ENCODE assay signal across 20 cellular contexts in the genomic region with DNA sequence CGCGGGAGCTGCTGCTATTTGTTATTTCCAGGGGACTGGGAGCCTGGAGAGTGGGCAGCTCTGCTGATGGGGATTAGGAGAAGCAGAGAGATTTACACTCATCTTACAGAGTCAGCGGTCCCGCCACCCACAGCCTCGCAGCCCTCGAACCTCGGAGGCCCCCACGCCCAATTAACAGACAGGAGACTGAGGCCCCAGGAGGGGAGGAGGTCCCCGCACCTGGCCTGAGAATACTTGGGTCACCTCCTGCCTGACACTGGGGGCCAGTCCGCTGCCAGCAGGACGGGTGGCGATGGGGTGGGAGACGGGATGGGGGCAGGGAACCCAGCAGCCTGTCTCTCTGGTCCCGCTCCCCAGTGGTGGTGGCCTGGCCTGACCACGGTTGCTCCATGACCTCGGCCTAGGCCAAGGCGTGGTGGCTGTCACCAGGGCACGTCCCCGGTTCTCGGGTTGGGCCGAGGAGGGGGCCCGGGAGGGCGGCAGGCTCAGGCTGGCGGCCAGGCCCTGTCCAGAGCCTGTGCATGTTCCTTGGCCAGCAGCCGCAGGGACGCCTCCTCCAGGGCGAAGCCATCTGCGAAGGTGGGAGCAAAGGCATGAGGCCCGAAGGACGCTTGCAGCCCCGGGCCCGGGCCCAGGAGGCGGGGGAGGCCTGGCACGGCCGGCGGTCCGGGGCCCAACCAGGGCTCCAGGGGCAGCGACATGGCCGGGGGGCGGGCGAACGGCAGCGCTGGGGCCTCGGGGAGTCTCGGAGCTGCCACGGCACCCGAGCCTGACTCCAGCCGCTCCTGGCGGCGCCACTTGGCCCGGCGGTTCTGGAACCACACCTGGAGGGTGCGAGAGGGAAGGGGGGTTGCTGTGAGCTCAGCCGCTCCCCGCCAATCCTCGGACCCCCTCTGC. TPM values are rescaled to one million over a fixed set of nuclear protein-coding genes. Genes with fewer than 3 reads are reported as not detected.
"Had no signal": no experiment of that assay in that cellular context is flagged by ENCODE, and none has a peak within 500 bp of the region (broad histone marks: within the 10 kb centered on the region; RNA-seq: fewer than 3 reads in every experiment).

No MANE protein-coding gene starts in this region.

- ATAC-seq: activated CD4-positive, alpha-beta T cell treated with anti-CD3 and anti-CD28 coated beads for 36 hours; activated naive CD4-positive, alpha-beta T cell treated with anti-CD3 and anti-CD28 coated beads, Interleukin-2, amount 50 U/mL, for 72 hours; foreskin keratinocyte; left colon; lower lobe of right lung; stimulated activated effector memory CD8-positive, alpha-beta T cell treated with anti-CD3 and anti-CD28 coated beads, Interleukin-12 subunit alpha, Interleukin-12 subunit beta, amount 100 ng/mL, for 72 hours had no signal

- H3K4me1 ChIP-seq: foreskin keratinocyte, lower lobe of right lung, parathyroid adenoma, thyroid gland, uterus had no signal

- H3K27ac ChIP-seq: foreskin keratinocyte, lower lobe of right lung, neutrophil, parathyroid adenoma, thyroid gland had no signal

- H3K9ac ChIP-seq: parathyroid adenoma had no signal

- H3K36me3 ChIP-seq: uterus had no signal

- H3K4me3 ChIP-seq: lower lobe of right lung, thyroid gland, uterus had no signal

- H3K79me2 ChIP-seq: parathyroid adenoma had no signal

- DNase-seq: activated CD4-positive, alpha-beta T cell treated with anti-CD3 and anti-CD28 coated beads for 36 hours; activated CD8-positive, alpha-beta memory T cell treated with anti-CD3 and anti-CD28 coated beads, Interleukin-2, amount 50 U/mL, for 48 hours; activated gamma-delta T cell; activated T-cell treated with anti-CD3 and anti-CD28 coated beads, Interleukin-2, amount 50 U/mL, for 72 hours; amygdala; cerebellar nuclear complex; effector memory CD4-positive, alpha-beta T cell; foreskin keratinocyte; immature natural killer cell; left colon; lower lobe of right lung; midbrain; T-helper 1 cell; thyroid gland; uterus had no signal

- H3K27me3 ChIP-seq: neutrophil, thyroid gland, uterus had no signal

RNA-seq across cellular contexts. Expression of a gene that starts 1.6 kb away (rescaled TPM):
- total RNA-seq: activated CD4-positive, alpha-beta T cell treated with anti-CD3 and anti-CD28 coated beads for 36 hours; activated naive CD4-positive, alpha-beta T cell treated with anti-CD3 and anti-CD28 coated beads, Interleukin-2, amount 50 U/mL, for 72 hours; activated T-cell treated with anti-CD3 and anti-CD28 coated beads, Interleukin-2, amount 50 U/mL, for 72 hours; foreskin keratinocyte; left colon; lower lobe of right lung; renal cortical epithelial cell; thyroid gland had no signal
- polyA plus RNA-seq: foreskin keratinocyte, immature natural killer cell had no signal

RNA-seq across cellular contexts. Expression of a gene that starts 15.8 kb away (rescaled TPM):
- total RNA-seq: foreskin keratinocyte had no signal
- polyA plus RNA-seq: foreskin keratinocyte had no signal
